In the genomic region with DNA sequence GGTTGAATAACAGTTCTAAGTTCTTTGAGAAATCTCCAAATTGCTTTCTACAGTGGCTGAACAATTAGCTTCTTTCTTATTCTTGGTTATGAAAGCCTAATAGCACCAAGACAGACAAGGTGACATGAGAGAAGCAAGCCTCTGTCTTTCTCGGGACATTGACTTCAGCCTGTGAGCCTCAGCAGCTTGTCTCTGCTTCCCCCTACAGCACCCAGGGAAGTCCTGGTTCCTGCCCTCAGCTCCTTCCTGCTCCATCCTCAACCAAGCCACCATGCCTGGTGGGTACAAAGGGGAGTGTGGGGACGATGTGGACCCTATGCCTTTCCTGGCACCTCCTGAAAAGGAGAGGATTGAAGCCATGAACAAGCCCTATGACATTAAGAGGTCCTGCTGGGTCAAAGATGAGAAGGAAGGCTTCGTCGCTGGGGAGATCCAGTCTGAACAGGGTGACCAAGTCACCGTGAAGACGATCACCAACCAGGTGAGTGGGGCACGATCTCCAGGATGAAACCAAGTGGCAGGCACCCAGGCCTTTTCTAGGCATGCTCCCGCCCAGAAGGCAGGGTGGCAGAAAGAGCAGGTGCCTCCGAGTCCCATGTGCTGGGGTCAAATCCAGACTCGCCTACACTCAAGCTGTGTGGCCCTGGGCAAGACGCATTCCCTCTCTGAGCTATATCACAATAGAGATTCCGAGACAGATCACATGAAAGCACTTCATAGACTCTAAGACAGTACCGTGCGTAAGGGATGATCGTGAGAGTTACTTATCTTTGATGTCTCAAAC, we compare ENCODE assay signal across 1 cellular context.
TF ChIP-seq lines count a peak whose summit lies in the region.

No MANE protein-coding gene starts in this region.

TF ChIP-seq in A549, 52 proteins besides CTCF, POLR2A, EP300 and RAD21 (continued from another document):
- TF ChIP-seq FOSL2 (IDR thresholded peaks at IDR 0.05) = no peak
- TF ChIP-seq FOSL2 (CRISPR knock-in tag; IDR thresholded peaks at IDR 0.05) = no peak
- TF ChIP-seq NFE2L2 (conservative IDR thresholded peaks at IDR 0.05; ENCODE audit: low read length) = no peak
